ENCODE assay signal across 11 cellular contexts in the genomic region with DNA sequence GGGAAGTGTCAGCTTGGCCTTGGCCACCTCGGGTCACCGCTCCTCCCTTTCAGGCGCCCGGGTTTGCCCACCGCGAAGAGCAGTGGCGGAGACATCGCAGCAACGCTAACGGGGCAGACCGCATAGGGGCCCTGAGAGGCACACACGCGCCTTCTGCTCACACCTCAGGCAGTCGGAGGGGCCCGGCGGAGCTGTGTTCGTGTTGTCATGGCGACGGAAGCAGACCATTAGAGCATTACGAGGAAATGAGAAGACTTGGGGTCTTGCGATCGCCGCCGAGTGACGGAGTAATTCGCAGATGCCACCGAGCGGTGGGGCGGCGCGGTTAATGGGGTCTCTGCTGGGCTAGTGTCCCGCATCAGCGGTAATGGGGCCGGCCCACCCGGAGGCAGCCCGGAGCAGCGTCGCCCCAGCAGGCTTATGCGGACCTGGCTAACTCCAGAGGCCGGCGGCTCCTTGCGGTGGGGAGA.
DNase-seq lines count a peak whose midpoint lies in the region; ATAC-seq and TF ChIP-seq lines count a peak whose summit lies in the region.
"Had no signal": no experiment of that assay in that cellular context is flagged by ENCODE, and none has a peak within 500 bp of the region (broad histone marks: within the 10 kb centered on the region; RNA-seq: fewer than 3 reads in every experiment).

No MANE protein-coding gene starts in this region.

- no peaks in the 10 kb centered on the region for H3K36me3 Mint-ChIP-seq in brain
- no peaks in the 10 kb centered on the region for H3K36me3 Mint-ChIP-seq in MCF 10A (ENCODE audit: insufficient read depth, unreplicated experiment)

- no peaks in the 10 kb centered on the region for H3K36me3 ChIP-seq in DOHH2 (ENCODE audit: control insufficient read depth, low read length)
- H3K36me3 ChIP-seq in mesendoderm (ENCODE audit: control insufficient read depth, insufficient read depth, low read length), result no peaks in the 10 kb centered on the region
- no peaks in the 10 kb centered on the region for H3K36me3 ChIP-seq in SJCRH30

- H2AK5ac ChIP-seq in mesendoderm (ENCODE audit: low read length), result no peak overlapping the region

- H3K18ac ChIP-seq in mesendoderm (ENCODE audit: low read length), result no peak overlapping the region

- H3K79me1 ChIP-seq in mesendoderm (ENCODE audit: low read length), result no peaks in the 10 kb centered on the region

- H3K9ac ChIP-seq in mesendoderm (ENCODE audit: low read length), result peak overlapping the region; percentile 13

- H3K4me2 ChIP-seq in DOHH2 (ENCODE audit: low read length) (peak overlapping the region; percentile 71), mesendoderm (ENCODE audit: low read length) (peak overlapping the region; percentile 26)

- H3K9me3 Mint-ChIP-seq in brain, result no peaks in the 10 kb centered on the region
- H3K9me3 Mint-ChIP-seq in MCF 10A (ENCODE audit: unreplicated experiment), result no peaks in the 10 kb centered on the region

- ATAC-seq in GM21723 (IDR thresholded peaks at IDR 0.05; ENCODE audit: unreplicated experiment), result peak; percentile 41

- no peaks in the 10 kb centered on the region for H3K9me2 ChIP-seq in DOHH2 (replicated peaks; ENCODE audit: control insufficient read depth, low read length)

- no peak overlapping the region for H4K5ac ChIP-seq in mesendoderm (ENCODE audit: low read length)

- intact Hi-C loops in MCF 10A (cut with micrococcal nuclease), result loop anchor here (5.0 kb wide), 1 partner anchor 42 kb away; no protein-coding TSS in a partner anchor

- BruUV-seq in MCF 10A (replicated peaks; lab: Mats Ljungman, UMichigan), result no TSS peak

- H3K4me1 ChIP-seq in DOHH2 (ENCODE audit: control insufficient read depth, low read length), result peaks cover 48% of the 10 kb centered on the region
- no peaks in the 10 kb centered on the region for H3K4me1 ChIP-seq in mesendoderm (ENCODE audit: control insufficient read depth, low read depth, low read length)
- no peaks in the 10 kb centered on the region for H3K4me1 ChIP-seq in SJCRH30

- H3K4me3 ChIP-seq in DOHH2 (ENCODE audit: low read length) (peak overlapping the region; percentile 51), mesendoderm (ENCODE audit: low read length) (no peak overlapping the region), SJCRH30 (no peak overlapping the region)

- H3K4ac ChIP-seq in mesendoderm (ENCODE audit: low read depth, low read length), result no peak overlapping the region

- H3K27me3 ChIP-seq in DOHH2 (ENCODE audit: control insufficient read depth, low read length) (peaks cover 74% of the 10 kb centered on the region), mesendoderm (ENCODE audit: insufficient read depth, low read length, poor library complexity) (no peaks in the 10 kb centered on the region), SJCRH30 (no peaks in the 10 kb centered on the region)

- no peaks in the 10 kb centered on the region for H3K79me2 ChIP-seq in DOHH2 (ENCODE audit: control insufficient read depth, low read length)
- H3K79me2 ChIP-seq in mesendoderm (ENCODE audit: control insufficient read depth, insufficient read depth, low read length), result no peaks in the 10 kb centered on the region

- CTCF ChIA-PET in MCF 10A (lab: Yijun Ruan, JAX), result interaction anchor here (0.9 kb wide), 1 partner anchor 117 kb away, joined by 4 read pairs; no protein-coding TSS in a partner anchor

- no CpG with 5 or more reads among the region's 42 CpGs for WGBS in mesendoderm (ENCODE audit: extremely low coverage, insufficient coverage, low lambda C conversion rate)

- H3K4me3 Mint-ChIP-seq in brain, result peak overlapping the region; percentile 14 to 77 (median 49)
- no peak overlapping the region for H3K4me3 Mint-ChIP-seq in MCF 10A (ENCODE audit: unreplicated experiment)

- H3K27me3 Mint-ChIP-seq in brain (peaks cover 17% of the 10 kb centered on the region), MCF 10A (ENCODE audit: insufficient read depth, unreplicated experiment) (no peaks in the 10 kb centered on the region)

- H3K4me1 Mint-ChIP-seq in brain, result peaks cover 25% of the 10 kb centered on the region
- peaks cover 11% of the 10 kb centered on the region for H3K4me1 Mint-ChIP-seq in MCF 10A (ENCODE audit: insufficient read depth, unreplicated experiment)

- no peak overlapping the region for H4K8ac ChIP-seq in mesendoderm (ENCODE audit: low read depth, low read length)

- no peak overlapping the region for H2BK120ac ChIP-seq in mesendoderm (ENCODE audit: low read depth, low read length)

- H3K9me3 ChIP-seq in DOHH2 (ENCODE audit: control insufficient read depth, insufficient read depth, low read length) (no peaks in the 10 kb centered on the region), SJCRH30 (replicated peaks) (no peaks in the 10 kb centered on the region)

- TF ChIP-seq CTCF in DOHH2 (IDR thresholded peaks at IDR 0.05; ENCODE audit: low read depth, low read length, poor library complexity, severe bottlenecking), result no peak
- TF ChIP-seq CTCF in brain (conservative IDR thresholded peaks at IDR 0.05), result no peak
- TF ChIP-seq CTCF in MCF 10A (IDR thresholded peaks at IDR 0.05; ENCODE audit: unreplicated experiment), result no peak

- peaks cover 18% of the 10 kb centered on the region for H3F3A ChIP-seq in DOHH2 (ENCODE audit: control insufficient read depth, insufficient read depth)

- no peaks in the 10 kb centered on the region for H4K20me1 ChIP-seq in DOHH2 (ENCODE audit: control insufficient read depth, insufficient read depth, low read depth, low read length)

- H3K27ac Mint-ChIP-seq in brain (peak overlapping the region in 1 of 5 experiments; percentile 30), MCF 10A (ENCODE audit: low read depth, unreplicated experiment) (no peak overlapping the region)

- H3K56ac ChIP-seq in mesendoderm (ENCODE audit: low read length), result no peak overlapping the region

- no peak overlapping the region for H2BK5ac ChIP-seq in mesendoderm (ENCODE audit: low read length)

- H3K23ac ChIP-seq in mesendoderm (ENCODE audit: low read length), result no peak overlapping the region

- no peak overlapping the region for H3K27ac ChIP-seq in DOHH2 (ENCODE audit: low read depth, low read length)
- no peak overlapping the region for H3K27ac ChIP-seq in mesendoderm (ENCODE audit: low read depth, low read length)
- H3K27ac ChIP-seq in SJCRH30, result no peak overlapping the region

- no peak overlapping the region for H2BK15ac ChIP-seq in mesendoderm (replicated peaks; ENCODE audit: low read depth)

- DNase-seq in mesendoderm (peak; percentile 69), SJCRH30 (no peak), HUDEP-2 (lab: John Stamatoyannopoulos, UW; ENCODE audit: unreplicated experiment in 76 of 76) (no peak), NOMO-1 treated with DMSO at 0.1 percent for 48 hours (lab: John Stamatoyannopoulos, UW; ENCODE audit: unreplicated experiment) (no peak), MCF 10A (ENCODE audit: unreplicated experiment) (no peak)
- DNase-seq: activated T-cell treated with anti-CD3 and anti-CD28 coated beads for 4 hours, hippocampal formation, NCI-H524 treated with DMSO at 0.1 percent for 48 hours had no signal

- POLR2A ChIA-PET in MCF 10A (lab: Yijun Ruan, JAX), result no interaction called here
